26 cellular contexts compared by ENCODE assay signal in genomic region chr5:37604290-37604689, GRCh38.
DNase-seq lines count a peak whose midpoint lies in the region; ATAC-seq and TF ChIP-seq lines count a peak whose summit lies in the region.
"Had no signal": no experiment of that assay in that cellular context is flagged by ENCODE, and none has a peak within 500 bp of the region (broad histone marks: within the 10 kb centered on the region; RNA-seq: fewer than 3 reads in every experiment).

No MANE protein-coding gene starts in this region.

- no peaks in the 10 kb centered on the region for H4K20me1 ChIP-seq in osteoblast (ENCODE audit: insufficient read depth, low read length)

- no peaks in the 10 kb centered on the region for H3K4me1 ChIP-seq in osteoblast (ENCODE audit: insufficient read depth, low read length)
- peaks cover 22 to 23% of the 10 kb centered on the region in 2 donors for H3K4me1 ChIP-seq in gastrocnemius medialis
- H3K4me1 ChIP-seq: SJSA1 had no signal

- TF ChIP-seq POLR2A in gastrocnemius medialis (IDR thresholded peaks at IDR 0.05), result no peak

- no peaks in the 10 kb centered on the region for H3K79me2 ChIP-seq in osteoblast (ENCODE audit: insufficient read depth, low read length)

- intact Hi-C loops in gastrocnemius medialis (cut with DNase I; ENCODE audit: low total_unique reads), result no loop called here

- H3K9me3 ChIP-seq in osteoblast (ENCODE audit: low read depth, low read length) (no peaks in the 10 kb centered on the region), gastrocnemius medialis (peaks cover 0 to 4% (median 0%) of the 10 kb centered on the region in 3 donors)
- H3K9me3 ChIP-seq: SJSA1 had no signal

- H2AFZ ChIP-seq in osteoblast (ENCODE audit: low read length), result peak overlapping the region; percentile 39

- H3K4me2 ChIP-seq in osteoblast (ENCODE audit: insufficient read depth, low read length), result no peak overlapping the region

- H3K36me3 ChIP-seq in H7 (replicated peaks; ENCODE audit: control insufficient read depth, insufficient read depth, low read length) (no peaks in the 10 kb centered on the region), osteoblast (ENCODE audit: insufficient read depth, low read length) (no peaks in the 10 kb centered on the region), gastrocnemius medialis (no peaks in the 10 kb centered on the region)
- H3K36me3 ChIP-seq: SJSA1 had no signal

- DNase-seq in H7 (peak; percentile 8), choroid plexus epithelial cell (ENCODE audit: low read depth) (peak; percentile 4), osteoblast (ENCODE audit: insufficient read length, low spot score, missing footprints) (no peak), gastrocnemius medialis (peak; percentile 21 to 56), KBM-7 (no peak)
- DNase-seq in activated effector memory CD4-positive, alpha-beta T cell treated with Interleukin-2 at 50 U/mL for 16 hours, result no peak
- DNase-seq: C1 segment of cervical spinal cord; CD4-positive, alpha-beta memory T cell; COR-L47; DMS79; EL; GF-D8; Kasumi-1; NCI-H1092 treated with DMSO at 0.1 percent for 48 hours; NCI-H1436; NCI-H187; NCI-H2081 treated with DMSO at 0.1 percent for 48 hours; NCI-H446 treated with DMSO at 0.1 percent for 48 hours; NCI-H526; NCI-H82; Right ventricle myocardium superior; RPMI8226 had no signal

- in situ Hi-C loops in gastrocnemius medialis (cut with MboI; ENCODE audit: low sequenced_read_pairs in 4 of 4), result no loop called here
- in situ Hi-C loops in KBM-7 (cut with MboI; ENCODE audit: low pct_unique_long_range_greater_than_20kb, low sequenced_read_pairs), result no loop called here

- ATAC-seq in gastrocnemius medialis, result peak; percentile 84 to 89
- ATAC-seq in HG03469 (IDR thresholded peaks at IDR 0.05; ENCODE audit: unreplicated experiment), result no peak
- ATAC-seq: HCT116, HepG2 had no signal

- no peak overlapping the region for H3K4me3 ChIP-seq in H7 (ENCODE audit: insufficient read depth, low read depth, low read length)
- H3K4me3 ChIP-seq in choroid plexus epithelial cell (ENCODE audit: low read depth, low read length), result no peak overlapping the region
- no peak overlapping the region for H3K4me3 ChIP-seq in osteoblast (ENCODE audit: insufficient read depth, low read length)
- H3K4me3 ChIP-seq in gastrocnemius medialis, result peak overlapping the region in 2 of 4 donors; percentile 8 to 11
- H3K4me3 ChIP-seq: SJSA1 had no signal

- H3K27me3 ChIP-seq in H7 (ENCODE audit: control insufficient read depth, insufficient read depth, low read length) (no peaks in the 10 kb centered on the region), osteoblast (ENCODE audit: insufficient read depth, low read length) (no peaks in the 10 kb centered on the region), gastrocnemius medialis (no peaks in the 10 kb centered on the region)
- H3K27me3 ChIP-seq: SJSA1 had no signal

- TF ChIP-seq CTCF in choroid plexus epithelial cell (conservative IDR thresholded peaks at IDR 0.05; ENCODE audit: low read depth, low read length) (no peak), osteoblast (IDR thresholded peaks at IDR 0.05; ENCODE audit: extremely low read depth, low read depth, low read length) (no peak), gastrocnemius medialis (IDR thresholded peaks at IDR 0.05 in 4 of 5, conservative IDR thresholded peaks at IDR 0.05 in 1 of 5) (no peak)

- no peak overlapping the region for H3K27ac ChIP-seq in osteoblast (ENCODE audit: low read depth, low read length)
- H3K27ac ChIP-seq in gastrocnemius medialis, result peak overlapping the region; percentile 76 to 89 (median 78)
- H3K27ac ChIP-seq: SJSA1 had no signal

Comparison
In these comparisons a context has a peak if more than half of its experiments do, and no peak if none do; other contexts are left out.
1. DNase-seq: peak in H7 (single experiment), choroid plexus epithelial cell (single experiment) and gastrocnemius medialis (2 of 2); none in osteoblast (single experiment), activated effector memory CD4-positive, alpha-beta T cell treated with Interleukin-2 at 50 U/mL for 16 hours (single experiment) and KBM-7 (single experiment).